In genomic region chr6:104159045-104159618, GRCh38 we compare ENCODE assay signal across 23 cellular contexts.
"Had no signal": no experiment of that assay in that cellular context is flagged by ENCODE, and none has a peak within 500 bp of the region (broad histone marks: within the 10 kb centered on the region; RNA-seq: fewer than 3 reads in every experiment).

No MANE protein-coding gene starts in this region.

- H3K4me1 ChIP-seq: esophagus muscularis mucosa, gastroesophageal sphincter, pancreas had no signal

- H3K4me1 Mint-ChIP-seq: naive B cell, nephron had no signal

- H3K4me3 ChIP-seq: esophagus muscularis mucosa, gastroesophageal sphincter, hepatocyte, lung, pancreas, smooth muscle cell had no signal

- H2AFZ ChIP-seq: hepatocyte had no signal

- ATAC-seq: effector memory CD8-positive, alpha-beta T cell; gastroesophageal sphincter; left cardiac atrium; left ventricle myocardium superior; pancreas; right cardiac atrium had no signal

- H3K27me3 ChIP-seq: esophagus muscularis mucosa, gastroesophageal sphincter, hepatocyte, pancreas had no signal

- H3K36me3 Mint-ChIP-seq: naive B cell had no signal

- H3K27ac ChIP-seq: epithelial cell of prostate, esophagus muscularis mucosa, gastroesophageal sphincter, hepatocyte, pancreas had no signal

- H3K4me2 ChIP-seq: hepatocyte, smooth muscle cell had no signal

- H3K27me3 Mint-ChIP-seq: dendritic cell treated with granulocyte-macrophage colony-stimulating factor and Interleukin-4, amounts not matched to agents 40 ng/mL and 50 ng/mL, for 4 days; effector memory CD8-positive, alpha-beta T cell; naive B cell; progenitor cell of endocrine pancreas had no signal

- H3K27ac Mint-ChIP-seq: dendritic cell treated with granulocyte-macrophage colony-stimulating factor and Interleukin-4, amounts not matched to agents 40 ng/mL and 50 ng/mL, for 4 days; effector memory CD8-positive, alpha-beta T cell; nephron; progenitor cell of endocrine pancreas had no signal

- H3K79me2 ChIP-seq: hepatocyte had no signal

- H3K4me3 Mint-ChIP-seq: dendritic cell treated with granulocyte-macrophage colony-stimulating factor and Interleukin-4, amounts not matched to agents 40 ng/mL and 50 ng/mL, for 4 days; effector memory CD8-positive, alpha-beta T cell; naive B cell; nephron had no signal

- H3K9me3 ChIP-seq: esophagus muscularis mucosa, gastroesophageal sphincter, pancreas had no signal

- DNase-seq: effector memory CD8-positive, alpha-beta T cell; foreskin fibroblast; kidney; left cardiac atrium; left ventricle myocardium superior; mesenchymal stem cell; midbrain; naive B cell; occipital lobe; pancreas; right cardiac atrium; stimulated activated CD4-positive, alpha-beta T cell treated with anti-CD3 and anti-CD28 coated beads, Interleukin-2, amount 100 ng/mL, for 48 hours; stimulated activated naive CD4-positive, alpha-beta T cell treated with Interleukin-2 at 50 U/mL for 16 hours; trophoblast cell had no signal

- H3K36me3 ChIP-seq: esophagus muscularis mucosa, gastroesophageal sphincter, pancreas had no signal
